ENCODE assay signal across 8 cellular contexts in genomic region chr7:618539-619355, GRCh38.
A peak's percentile ranks its signal among the peaks of the same experiment; 100 is the strongest.
DNase-seq lines count a peak whose midpoint lies in the region; ATAC-seq and TF ChIP-seq lines count a peak whose summit lies in the region.

No MANE protein-coding gene starts in this region.

- TF ChIP-seq CTCF in activated B cell treated with CpG ODN at 0.5 μM for 24 hours (IDR thresholded peaks at IDR 0.05), result no peak

- H3K27ac Mint-ChIP-seq in activated B cell treated with CpG ODN at 0.5 μM for 24 hours, result peak overlapping the region; percentile 2

- POLR2A ChIA-PET in activated B cell treated with CpG ODN at 0.5 μM for 24 hours (lab: Charles Lee), result interaction anchor here (1.0 kb wide), 1 partner anchor 18 kb away, joined by 3 read pairs; no protein-coding TSS in a partner anchor

- intact Hi-C loops in activated B cell treated with CpG ODN at 0.5 μM for 24 hours (cut with micrococcal nuclease), result no loop called here

- peaks cover 12% of the 10 kb centered on the region for H3K9me3 Mint-ChIP-seq in activated B cell treated with CpG ODN at 0.5 μM for 24 hours

- H3K36me3 Mint-ChIP-seq in activated B cell treated with CpG ODN at 0.5 μM for 24 hours (ENCODE audit: low read depth), result peaks cover 12% of the 10 kb centered on the region

- no peak overlapping the region for H3K4me3 Mint-ChIP-seq in activated B cell treated with CpG ODN at 0.5 μM for 24 hours

- H3K4me1 Mint-ChIP-seq in activated B cell treated with CpG ODN at 0.5 μM for 24 hours, result peaks cover 12% of the 10 kb centered on the region

- ATAC-seq in activated B cell treated with CpG ODN at 0.5 μM for 24 hours (ENCODE audit: low read depth) (peak; percentile 14), GM18858 (IDR thresholded peaks at IDR 0.05; ENCODE audit: unreplicated experiment) (no peak), GM19467 (IDR thresholded peaks at IDR 0.05; ENCODE audit: unreplicated experiment) (no peak)

- peak; percentile 74 for DNase-seq in KG1 (lab: John Stamatoyannopoulos, UW)
- no peak for DNase-seq in activated B cell treated with CpG ODN at 0.5 μM for 24 hours
- peak; percentile 56 for DNase-seq in effector CD4-positive, alpha-beta T cell
- DNase-seq in stimulated activated CD4-positive, alpha-beta T cell treated with anti-CD3 and anti-CD28 coated beads, Interleukin-4, amount 100 ng/mL, for 1 hour, result peak; percentile 50
- no peak for DNase-seq in NCI-H526 treated with DMSO at 0.1 percent for 48 hours (lab: John Stamatoyannopoulos, UW)
- no peak for DNase-seq in iPS-NIHi7 (ENCODE audit: extremely low spot score)

- H3K27me3 Mint-ChIP-seq in activated B cell treated with CpG ODN at 0.5 μM for 24 hours, result no peaks in the 10 kb centered on the region

- CTCF ChIA-PET in activated B cell treated with CpG ODN at 0.5 μM for 24 hours (lab: Charles Lee), result no interaction called here

Comparison
In these comparisons a context has a peak if more than half of its experiments do, and no peak if none do; other contexts are left out.
1. DNase-seq: peak in KG1 (single experiment), effector CD4-positive, alpha-beta T cell (single experiment) and stimulated activated CD4-positive, alpha-beta T cell treated with anti-CD3 and anti-CD28 coated beads, Interleukin-4, amount 100 ng/mL, for 1 hour (single experiment); none in activated B cell treated with CpG ODN at 0.5 μM for 24 hours (single experiment), NCI-H526 treated with DMSO at 0.1 percent for 48 hours (single experiment) and iPS-NIHi7 (single experiment).